In the genomic region with DNA sequence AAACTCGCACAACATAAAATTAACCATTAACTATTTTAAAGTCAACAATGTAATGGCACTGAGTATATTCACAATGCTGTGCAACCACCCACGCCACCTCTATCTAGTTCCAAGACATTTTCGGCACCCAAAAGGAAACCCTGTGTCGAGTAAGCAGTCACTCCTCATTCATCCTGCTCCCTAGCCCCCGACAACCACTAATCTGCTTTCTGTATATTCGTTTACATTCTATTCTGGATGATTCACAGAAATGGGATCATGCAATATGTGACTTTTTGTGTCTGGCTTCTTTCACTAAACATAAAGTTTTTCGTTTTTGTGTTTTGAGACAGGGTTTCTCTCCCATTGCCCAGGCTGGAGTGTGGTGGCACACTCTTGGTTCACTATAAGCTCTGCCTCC, we compare ENCODE assay signal across 1 cellular context.
TF ChIP-seq lines count a peak whose summit lies in the region.

No MANE protein-coding gene starts in this region.

TF ChIP-seq in IMR-90, 13 proteins besides CTCF, POLR2A, EP300 and RAD21 (continued from another document):
- no peak for TF ChIP-seq SMC3 (IDR thresholded peaks at IDR 0.05; ENCODE audit: low read depth, low read length)
- TF ChIP-seq BHLHE40 (IDR thresholded peaks at IDR 0.05; ENCODE audit: low read depth, low read length), result peak; percentile 53; the same call in 1 of the 2 replicates
- no peak for TF ChIP-seq CHD1 (IDR thresholded peaks at IDR 0.05; ENCODE audit: low read depth, low read length)
- peak; percentile 93 for TF ChIP-seq FOS (IDR thresholded peaks at IDR 0.05; ENCODE audit: low read depth, low read length)
- TF ChIP-seq MAFK (IDR thresholded peaks at IDR 0.05; ENCODE audit: low read depth, low read length), result peak; percentile 53; the same call in 1 of the 2 replicates
- TF ChIP-seq MAZ (IDR thresholded peaks at IDR 0.05; ENCODE audit: borderline replicate concordance, low read depth, low read length), result peak; percentile 91
- TF ChIP-seq, protein P1, sequence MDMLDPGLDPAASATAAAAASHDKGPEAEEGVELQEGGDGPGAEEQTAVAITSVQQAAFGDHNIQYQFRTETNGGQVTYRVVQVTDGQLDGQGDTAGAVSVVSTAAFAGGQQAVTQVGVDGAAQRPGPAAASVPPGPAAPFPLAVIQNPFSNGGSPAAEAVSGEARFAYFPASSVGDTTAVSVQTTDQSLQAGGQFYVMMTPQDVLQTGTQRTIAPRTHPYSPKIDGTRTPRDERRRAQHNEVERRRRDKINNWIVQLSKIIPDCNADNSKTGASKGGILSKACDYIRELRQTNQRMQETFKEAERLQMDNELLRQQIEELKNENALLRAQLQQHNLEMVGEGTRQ (IDR thresholded peaks at IDR 0.05; ENCODE audit: low read depth, low read length), result no peak
- TF ChIP-seq NFE2L2 (IDR thresholded peaks at IDR 0.05; ENCODE audit: low read depth, low read length), result no peak
